ENCODE assay signal across 16 cellular contexts in the genomic region with DNA sequence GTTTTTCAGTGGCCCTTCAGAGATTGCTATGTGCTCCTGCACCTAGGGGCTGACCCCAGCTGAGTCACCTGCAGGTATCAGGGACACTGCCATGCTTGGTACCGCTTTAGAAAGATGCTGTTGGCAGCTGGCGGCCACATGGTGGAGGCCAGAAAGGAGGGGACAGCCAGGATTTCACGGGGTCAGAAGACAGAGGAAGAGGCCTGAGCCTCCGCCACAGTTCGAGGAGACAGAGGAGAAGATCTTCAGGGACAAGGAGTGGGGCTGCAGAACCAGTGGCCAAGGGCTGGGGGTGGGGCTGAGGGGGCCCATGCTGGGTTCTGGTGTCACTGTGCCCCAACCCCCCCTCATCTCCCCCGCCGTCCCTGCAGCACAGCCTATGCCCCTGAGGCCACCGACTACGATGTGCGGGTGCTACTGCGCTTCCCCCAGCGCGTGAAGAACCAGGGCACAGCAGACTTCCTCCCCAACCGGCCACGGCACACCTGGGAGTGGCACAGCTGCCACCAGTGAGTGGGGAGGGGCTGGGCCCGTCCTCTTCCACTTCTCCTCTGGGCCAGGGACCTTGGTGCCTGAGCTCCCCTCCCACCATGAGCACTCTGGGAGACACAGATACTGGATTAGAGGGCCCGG. TPM values are rescaled to one million over a fixed set of nuclear protein-coding genes. Genes with fewer than 3 reads are reported as not detected.
DNase-seq lines count a peak whose midpoint lies in the region; ATAC-seq and TF ChIP-seq lines count a peak whose summit lies in the region.
"Had no signal": no experiment of that assay in that cellular context is flagged by ENCODE, and none has a peak within 500 bp of the region (broad histone marks: within the 10 kb centered on the region; RNA-seq: fewer than 3 reads in every experiment).

No MANE protein-coding gene starts in this region.

- no peak overlapping the region for H3K27ac Mint-ChIP-seq in chondrocyte (ENCODE audit: unreplicated experiment)
- H3K27ac Mint-ChIP-seq: HFFc6 had no signal

- ATAC-seq in Right ventricle myocardium superior (ENCODE audit: poor library complexity) = no peak
- no peak for ATAC-seq in HG02973 (IDR thresholded peaks at IDR 0.05; ENCODE audit: unreplicated experiment)

- H3K9me2 ChIP-seq in GM23248 (ENCODE audit: insufficient read depth) = no peaks in the 10 kb centered on the region

- H3K27me3 ChIP-seq in osteoblast (ENCODE audit: insufficient read depth, low read length) (no peaks in the 10 kb centered on the region), GM23248 (replicated peaks; ENCODE audit: insufficient read depth) (no peaks in the 10 kb centered on the region)
- H3K27me3 ChIP-seq: MG63 had no signal

- DNase-seq in Right ventricle myocardium superior (peak; percentile 23), cardiac septum (ENCODE audit: low spot score) (no peak), chondrocyte (ENCODE audit: low spot score) (peak; percentile 64), osteoblast (ENCODE audit: insufficient read length, low spot score, missing footprints) (peak; percentile 15), GM23248 (no peak), NCI-H748 treated with DMSO at 0.1 percent for 48 hours (lab: John Stamatoyannopoulos, UW) (no peak)
- no peak for DNase-seq in effector CD4-positive, alpha-beta T cell
- DNase-seq: HFFc6, Karpas-422, MG63, NCI-H1092, NCI-H146, NCI-H2081 treated with DMSO at 0.1 percent for 48 hours, NCI-H524 had no signal

- no peaks in the 10 kb centered on the region for H3K9me3 ChIP-seq in osteoblast (ENCODE audit: low read depth, low read length)
- H3K9me3 ChIP-seq in GM23248 (ENCODE audit: low read depth) = no peaks in the 10 kb centered on the region
- H3K9me3 ChIP-seq: MG63 had no signal

- WGBS in GM23248 (ENCODE audit: low coverage in 1 of 2, low lambda C conversion rate in 2 of 2, missing lambda C conversion rate in 2 of 2), 2 experiments = 88% methylated on average over 12 to 17 of the region's 17 CpGs

- peaks cover 37% of the 10 kb centered on the region for H3K4me1 ChIP-seq in osteoblast (ENCODE audit: insufficient read depth, low read length)
- peaks cover 26% of the 10 kb centered on the region for H3K4me1 ChIP-seq in GM23248 (ENCODE audit: insufficient read depth)

- peaks cover 36% of the 10 kb centered on the region for H3F3A ChIP-seq in GM23248 (ENCODE audit: insufficient read depth)

- H3K79me2 ChIP-seq in osteoblast (ENCODE audit: insufficient read depth, low read length) (peaks cover 51% of the 10 kb centered on the region), GM23248 (ENCODE audit: insufficient read depth) (peaks cover 44% of the 10 kb centered on the region)

- no peak for TF ChIP-seq CTCF in chondrocyte (IDR thresholded peaks at IDR 0.05)
- no peak for TF ChIP-seq CTCF in osteoblast (IDR thresholded peaks at IDR 0.05; ENCODE audit: extremely low read depth, low read depth, low read length)

- intact Hi-C loops in Right ventricle myocardium superior (cut with DNase I) = no loop called here
- intact Hi-C loops in cardiac septum (cut with DNase I) = no loop called here

- H3K36me3 Mint-ChIP-seq in chondrocyte (ENCODE audit: low read depth) = peaks cover 40% of the 10 kb centered on the region

- H3K4me3 Mint-ChIP-seq in chondrocyte (ENCODE audit: unreplicated experiment) = no peak overlapping the region
- H3K4me3 Mint-ChIP-seq: HFFc6 had no signal

- H3K9ac ChIP-seq in GM23248 = no peak overlapping the region

- H3K36me3 ChIP-seq in osteoblast (ENCODE audit: insufficient read depth, low read length) = peaks cover 72% of the 10 kb centered on the region
- H3K36me3 ChIP-seq in GM23248 (ENCODE audit: low read depth) = peaks cover 44% of the 10 kb centered on the region

- H3K4me2 ChIP-seq in osteoblast (ENCODE audit: insufficient read depth, low read length) (no peak overlapping the region), GM23248 (ENCODE audit: unreplicated experiment) (no peak overlapping the region)

- H3K27me3 Mint-ChIP-seq in chondrocyte (ENCODE audit: low read depth) = no peaks in the 10 kb centered on the region

- no peaks in the 10 kb centered on the region for H3K9me3 Mint-ChIP-seq in chondrocyte (ENCODE audit: low read depth)
- H3K9me3 Mint-ChIP-seq: HFFc6 had no signal

- no peak overlapping the region for H3K4me3 ChIP-seq in osteoblast (ENCODE audit: insufficient read depth, low read length)
- H3K4me3 ChIP-seq in GM23248 = no peak overlapping the region
- H3K4me3 ChIP-seq: MG63 had no signal

- H3K27ac ChIP-seq in osteoblast (ENCODE audit: low read depth, low read length) (no peak overlapping the region), GM23248 (no peak overlapping the region)
- H3K27ac ChIP-seq: C4-2B had no signal

- in situ Hi-C loops in GM23248 (cut with MboI) = no loop called here

- peaks cover 67% of the 10 kb centered on the region for H3K4me1 Mint-ChIP-seq in chondrocyte (ENCODE audit: low read depth)

- no peak overlapping the region for H2AFZ ChIP-seq in osteoblast (ENCODE audit: low read length)
- H2AFZ ChIP-seq in GM23248 = no peak overlapping the region

- H4K20me1 ChIP-seq in osteoblast (ENCODE audit: insufficient read depth, low read length) (peaks cover 15% of the 10 kb centered on the region), GM23248 (ENCODE audit: insufficient read depth) (no peaks in the 10 kb centered on the region)

RNA-seq across cellular contexts. Expression of gene LOXL1, which starts 19.9 kb away (rescaled TPM):
- total RNA-seq in Right ventricle myocardium superior = 14.6 TPM
- total RNA-seq in cardiac septum = 29.1 TPM
- total RNA-seq in chondrocyte = 428 to 446 TPM (median 444 TPM) in 3 replicates
- total RNA-seq in osteoblast = 246 and 264 TPM in 2 replicates
- total RNA-seq in GM23248 (2014; rRNA removed; shearing (Covaris generic)) = 534 and 540 TPM in 2 replicates
- polyA plus RNA-seq in GM23248 (2016; fragmentation: Nextera tagmentation; extraction: Ambion mirVana) = 396 and 401 TPM in 2 replicates

RNA-seq across cellular contexts. Expression of gene STOML1, which starts 45.9 kb away (rescaled TPM):
- total RNA-seq in Right ventricle myocardium superior (26.8 TPM), cardiac septum (32.1 TPM), chondrocyte (18.0 to 26.4 TPM (median 18.9 TPM) in 3 replicates), osteoblast (14.1 and 15.0 TPM in 2 replicates)
- 27.8 and 43.9 TPM in 2 replicates for total RNA-seq in GM23248 (2014; rRNA removed; shearing (Covaris generic))
- polyA plus RNA-seq in GM23248 (2016; fragmentation: Nextera tagmentation; extraction: Ambion mirVana) = 26.9 and 27.2 TPM in 2 replicates

RNA-seq across cellular contexts. Expression of gene PML, which starts 48.4 kb away (rescaled TPM):
- total RNA-seq in Right ventricle myocardium superior = 18.2 TPM
- total RNA-seq in cardiac septum = 24.6 TPM
- total RNA-seq in chondrocyte = 38.8 to 44.3 TPM (median 40.0 TPM) in 3 replicates
- total RNA-seq in osteoblast = 46.7 and 50.7 TPM in 2 replicates
- total RNA-seq in GM23248 (2014; rRNA removed; shearing (Covaris generic)) = 55.3 and 74.7 TPM in 2 replicates
- 52.9 and 58.0 TPM in 2 replicates for polyA plus RNA-seq in GM23248 (2016; fragmentation: Nextera tagmentation; extraction: Ambion mirVana)

Comparison
In these comparisons a context has a peak if more than half of its experiments do, and no peak if none do; other contexts are left out.
1. DNase-seq: peak in Right ventricle myocardium superior (single experiment), chondrocyte (single experiment) and osteoblast (single experiment); none in cardiac septum (single experiment), effector CD4-positive, alpha-beta T cell (single experiment), GM23248 (single experiment) and NCI-H748 treated with DMSO at 0.1 percent for 48 hours (single experiment).